In the genomic region with DNA sequence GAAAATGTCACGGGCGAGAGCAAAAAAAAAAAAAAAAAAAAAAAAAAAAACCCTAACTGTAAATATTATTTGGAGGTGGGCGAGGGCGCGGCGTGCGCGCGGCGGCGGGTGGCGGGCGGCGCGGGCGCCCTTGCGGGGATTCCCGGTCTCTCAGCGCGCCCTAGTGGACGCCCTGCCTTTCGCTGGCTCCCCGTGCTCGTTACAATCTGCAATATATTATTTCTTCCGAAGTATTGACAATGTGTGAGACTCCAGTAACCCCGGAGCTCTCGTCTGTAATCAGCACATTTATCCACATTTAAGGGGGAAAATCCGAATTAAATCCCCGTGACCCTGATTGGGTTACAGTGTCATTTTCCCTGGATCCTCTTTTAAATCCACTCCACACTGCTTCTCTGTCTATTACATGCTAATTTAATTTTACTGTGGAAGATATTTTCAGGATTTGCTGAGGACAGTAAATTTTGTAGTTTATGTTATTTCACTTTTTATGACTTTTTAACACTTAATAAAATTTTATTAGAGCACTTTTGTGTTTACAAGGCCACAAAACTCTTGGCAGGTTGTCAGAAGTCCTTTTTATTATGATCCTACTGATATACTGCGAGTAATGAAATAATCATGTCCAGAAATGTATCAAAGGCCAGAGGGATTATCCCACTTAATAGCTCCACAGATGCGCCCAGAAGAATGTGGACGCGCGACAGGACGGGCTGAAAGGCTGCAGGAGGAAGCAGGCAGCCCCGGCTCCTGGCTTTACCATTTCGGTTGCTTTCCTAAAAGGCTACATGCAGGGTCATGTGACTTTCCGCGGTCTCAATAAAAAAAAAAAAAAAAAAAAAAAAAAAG, we compare ENCODE assay signal across 8 cellular contexts.
A peak's percentile ranks its signal among the peaks of the same experiment; 100 is the strongest.
DNase-seq lines count a peak whose midpoint lies in the region; ATAC-seq, FAIRE-seq and TF ChIP-seq lines count a peak whose summit lies in the region.

No MANE protein-coding gene starts in this region.

- peak overlapping the region; percentile 79 for H3K9ac ChIP-seq in endothelial cell of umbilical vein (replicated peaks; ENCODE audit: extremely low read depth, insufficient read depth, low read length)

- H3K4me3 ChIP-seq in BJ (ENCODE audit: low read depth, low read length), result peak overlapping the region; percentile 59
- peak overlapping the region; percentile 9 to 59 (median 55) for H3K4me3 ChIP-seq in endothelial cell of umbilical vein (replicated peaks in 1 of 3; ENCODE audit: insufficient read depth in 1 of 3, low read depth in 1 of 3, low read length in 3 of 3)

- H3K4me2 ChIP-seq in endothelial cell of umbilical vein (ENCODE audit: insufficient read depth, low read length), result peak overlapping the region; percentile 88

- H2AFZ ChIP-seq in endothelial cell of umbilical vein (ENCODE audit: low read depth, low read length), result peak overlapping the region; percentile 47

- peaks cover 1% of the 10 kb centered on the region for H3K27me3 ChIP-seq in BJ (ENCODE audit: control insufficient read depth, insufficient read depth, low read length)
- no peaks in the 10 kb centered on the region for H3K27me3 ChIP-seq in endothelial cell of umbilical vein (ENCODE audit: control insufficient read depth in 2 of 2, insufficient read depth in 2 of 2, low read length in 2 of 2)

- dilution Hi-C loops in endothelial cell of umbilical vein (cut with MboI; ENCODE audit: extremely low pct_ligation_motif_present, low sequenced_read_pairs), result loop anchor here (25.0 kb wide), 1 partner anchor 501 kb away; a partner anchor contains a TSS

- DNase-seq in BJ (ENCODE audit: low read depth), result no peak
- peak; percentile 72 for DNase-seq in NCI-H748 treated with DMSO at 0.1 percent for 48 hours (lab: John Stamatoyannopoulos, UW)
- peak; percentile 8 for DNase-seq in activated CD8-positive, alpha-beta memory T cell treated with anti-CD3 and anti-CD28 coated beads, Interleukin-2, amount 50 U/mL, for 24 hours (ENCODE audit: extremely low read depth)
- DNase-seq in endothelial cell of umbilical vein (ENCODE audit: low read depth, low spot score), result peak; percentile 74
- peak; percentile 36 for DNase-seq in middle frontal gyrus (ENCODE audit: extremely low spot score, low spot score)
- DNase-seq in stimulated activated CD8-positive, alpha-beta memory T cell treated with anti-CD3 and anti-CD28 coated beads, Interleukin-4, amount 100 ng/mL, for 48 hours, result peak; percentile 73

- H3K36me3 ChIP-seq in BJ (ENCODE audit: control insufficient read depth, insufficient read depth, low read length) (no peaks in the 10 kb centered on the region), endothelial cell of umbilical vein (ENCODE audit: control insufficient read depth in 2 of 2, extremely low read depth in 1 of 2, insufficient read depth in 2 of 2, low read length in 2 of 2) (no peaks in the 10 kb centered on the region)

- CTCF ChIA-PET in BJ (lab: Yijun Ruan, JAX) (interaction anchor here (0.6 to 8.5 kb wide), 19 partner anchors 14 to 536 kb away, joined by 3 to 89 read pairs (median 5); a partner anchor contains a TSS), endothelial cell of umbilical vein (lab: Charles Lee) (interaction anchor here (0.6 to 7.9 kb wide), 35 partner anchors 13 to 623 kb away, joined by 3 to 140 read pairs (median 4); a partner anchor contains a TSS)

- H3K27ac ChIP-seq in endothelial cell of umbilical vein (ENCODE audit: insufficient read depth, low read depth, low read length), result peak overlapping the region; percentile 79

- peak; percentile 81 for ATAC-seq in GM19324 (IDR thresholded peaks at IDR 0.05; ENCODE audit: low FRiP score, unreplicated experiment)
- peak; percentile 78 for ATAC-seq in HG03442 (IDR thresholded peaks at IDR 0.05; ENCODE audit: unreplicated experiment)

- H3K79me2 ChIP-seq in endothelial cell of umbilical vein (ENCODE audit: control insufficient read depth, insufficient read depth, low read length), result no peaks in the 10 kb centered on the region

- BruUV-seq in endothelial cell of umbilical vein (replicated peaks; lab: Mats Ljungman, UMichigan), result TSS peak; percentile 21

- no peaks in the 10 kb centered on the region for H4K20me1 ChIP-seq in endothelial cell of umbilical vein (replicated peaks; ENCODE audit: control insufficient read depth, extremely low read depth, insufficient read depth, low read length)

- intact Hi-C loops in endothelial cell of umbilical vein (cut with micrococcal nuclease), result loop anchor here (1.0 to 2.0 kb wide), 8 partner anchors 55 to 511 kb away; a partner anchor contains a TSS

- TF ChIP-seq POLR2A in endothelial cell of umbilical vein (IDR thresholded peaks at IDR 0.05; ENCODE audit: low read depth, low read length), result no peak

- peaks cover 25% of the 10 kb centered on the region for H3K4me1 ChIP-seq in endothelial cell of umbilical vein (ENCODE audit: control insufficient read depth, extremely low read depth, insufficient read depth, low read length)

- FAIRE-seq in endothelial cell of umbilical vein (lab: Jason Lieb, UNC), result peak; percentile 31

- H3K9me3 ChIP-seq in endothelial cell of umbilical vein (replicated peaks; ENCODE audit: control insufficient read depth, insufficient read depth, low read length), result no peaks in the 10 kb centered on the region

- POLR2A ChIA-PET in BJ (lab: Charles Lee), result no interaction called here
- POLR2A ChIA-PET in endothelial cell of umbilical vein (lab: Charles Lee), result interaction anchor here (0.7 kb wide), 2 partner anchors 484 to 513 kb away, joined by 5 to 8 read pairs; no protein-coding TSS in a partner anchor

- H3K9me1 ChIP-seq in endothelial cell of umbilical vein (replicated peaks; ENCODE audit: control insufficient read depth, extremely low read depth, insufficient read depth, low read length), result no peaks in the 10 kb centered on the region

- TF ChIP-seq CTCF in BJ (IDR thresholded peaks at IDR 0.05; ENCODE audit: insufficient read depth, low read depth, low read length) (peak; percentile 70), endothelial cell of umbilical vein (IDR thresholded peaks at IDR 0.05; ENCODE audit: extremely low read depth in 1 of 2, insufficient read depth in 1 of 2, low read depth in 1 of 2, low read length in 2 of 2) (peak; percentile 63 to 83)

TF ChIP-seq in endothelial cell of umbilical vein, 7 proteins besides CTCF, POLR2A, EP300 and RAD21:
- peak; percentile 68 for TF ChIP-seq POLR2AphosphoS5 (IDR thresholded peaks at IDR 0.05; ENCODE audit: insufficient read depth, low read depth, low read length)
- TF ChIP-seq, protein P1, sequence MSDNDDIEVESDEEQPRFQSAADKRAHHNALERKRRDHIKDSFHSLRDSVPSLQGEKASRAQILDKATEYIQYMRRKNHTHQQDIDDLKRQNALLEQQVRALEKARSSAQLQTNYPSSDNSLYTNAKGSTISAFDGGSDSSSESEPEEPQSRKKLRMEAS (IDR thresholded peaks at IDR 0.05; ENCODE audit: insufficient read depth, insufficient read length), result no peak
